1 cellular context compared by ENCODE assay signal in genomic region chr12:64222011-64222765, GRCh38.
TF ChIP-seq lines count a peak whose summit lies in the region.

TSS of gene KICS2 (minus strand) at chr12:64222296. CDS start at chr12:64222237, 59 bp downstream.

TF ChIP-seq in GM23338, 12 proteins besides CTCF, POLR2A, EP300 and RAD21 (continued from another document):
- TF ChIP-seq ZNF462 (CRISPR knock-in tag; IDR thresholded peaks at IDR 0.05): no peak
